ENCODE assay signal across 11 cellular contexts in the genomic region with DNA sequence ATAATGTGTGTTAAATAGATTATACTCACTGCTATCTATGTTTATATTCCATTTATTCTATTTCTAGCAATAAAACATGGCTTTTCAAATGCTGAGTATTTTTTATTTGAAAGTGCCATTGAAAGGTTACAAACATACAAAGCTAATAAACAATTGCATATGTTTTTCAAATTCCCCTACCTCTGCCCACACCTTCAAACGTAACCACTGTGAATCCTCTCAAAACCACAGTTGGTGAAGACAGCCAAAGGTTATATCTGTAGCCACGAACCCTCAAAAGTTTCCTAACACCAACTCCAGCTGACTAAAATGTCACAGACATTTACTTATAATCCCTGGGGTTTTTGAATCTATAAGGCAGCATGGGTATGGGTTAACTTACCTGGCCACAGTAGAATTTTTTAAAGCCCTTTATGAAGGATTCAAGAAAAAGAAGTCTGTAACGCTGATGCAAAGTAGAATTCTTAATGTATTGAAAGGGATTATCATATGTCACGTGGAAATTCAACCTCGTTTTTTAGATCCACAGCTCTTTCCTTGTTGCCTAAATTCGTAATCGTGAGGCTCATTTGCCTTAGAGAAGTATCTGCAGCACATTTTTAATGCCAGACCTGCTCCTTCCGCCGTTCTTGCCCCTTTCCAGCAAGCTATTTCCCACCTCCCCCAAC.
A peak's percentile ranks its signal among the peaks of the same experiment; 100 is the strongest.
DNase-seq lines count a peak whose midpoint lies in the region; ATAC-seq and TF ChIP-seq lines count a peak whose summit lies in the region.
"Had no signal": no experiment of that assay in that cellular context is flagged by ENCODE, and none has a peak within 500 bp of the region (broad histone marks: within the 10 kb centered on the region; RNA-seq: fewer than 3 reads in every experiment).

No MANE protein-coding gene starts in this region.

- H3K9me3 Mint-ChIP-seq in activated CD8-positive, alpha-beta T cell treated with anti-CD3 and anti-CD28 coated beads for 36 hours: no peaks in the 10 kb centered on the region

- H3K27me3 Mint-ChIP-seq in activated CD8-positive, alpha-beta T cell treated with anti-CD3 and anti-CD28 coated beads for 36 hours: peaks cover 1% of the 10 kb centered on the region

- intact Hi-C loops in activated CD8-positive, alpha-beta T cell treated with anti-CD3 and anti-CD28 coated beads for 36 hours (cut with micrococcal nuclease): no loop called here
- intact Hi-C loops in head of caudate nucleus (cut with DNase I): no loop called here

- H3K36me3 Mint-ChIP-seq in activated CD8-positive, alpha-beta T cell treated with anti-CD3 and anti-CD28 coated beads for 36 hours (ENCODE audit: low read depth): no peaks in the 10 kb centered on the region

- H3K4me1 Mint-ChIP-seq in activated CD8-positive, alpha-beta T cell treated with anti-CD3 and anti-CD28 coated beads for 36 hours (ENCODE audit: low read depth): peaks cover 16% of the 10 kb centered on the region

- POLR2A ChIA-PET in activated CD8-positive, alpha-beta T cell treated with anti-CD3 and anti-CD28 coated beads for 36 hours (lab: Charles Lee): no interaction called here

- H3K27ac Mint-ChIP-seq in activated CD8-positive, alpha-beta T cell treated with anti-CD3 and anti-CD28 coated beads for 36 hours: peak overlapping the region; percentile 78

- no peak for TF ChIP-seq CTCF in activated CD8-positive, alpha-beta T cell treated with anti-CD3 and anti-CD28 coated beads for 36 hours (IDR thresholded peaks at IDR 0.05)

- peak; percentile 60 for ATAC-seq in GM19372 (IDR thresholded peaks at IDR 0.05; ENCODE audit: low read depth, unreplicated experiment)
- ATAC-seq in HG03045 (IDR thresholded peaks at IDR 0.05; ENCODE audit: unreplicated experiment): peak; percentile 53
- ATAC-seq in activated CD8-positive, alpha-beta T cell treated with anti-CD3 and anti-CD28 coated beads for 36 hours: peak; percentile 78

- CTCF ChIA-PET in activated CD8-positive, alpha-beta T cell treated with anti-CD3 and anti-CD28 coated beads for 36 hours (lab: Charles Lee): interaction anchor here (0.7 kb wide), 1 partner anchor 14 kb away, joined by 4 read pairs; no protein-coding TSS in a partner anchor

- DNase-seq in GF-D8 (lab: John Stamatoyannopoulos, UW) (peak; percentile 69), head of caudate nucleus (no peak), amygdala (lab: John Stamatoyannopoulos, UW) (no peak), COLO829 (ENCODE audit: low spot score) (no peak)
- peak; percentile 52 for DNase-seq in activated CD8-positive, alpha-beta T cell treated with anti-CD3 and anti-CD28 coated beads for 36 hours
- no peak for DNase-seq in stimulated activated CD4-positive, alpha-beta T cell treated with anti-CD3 and anti-CD28 coated beads, Interleukin-4, amount 100 ng/mL, for 1 hour
- DNase-seq: Calu3; stimulated activated CD4-positive, alpha-beta T cell treated with anti-CD3 and anti-CD28 coated beads, Interleukin-2, amount 100 ng/mL, for 24 hours; T-helper 9 cell had no signal

- H3K4me3 Mint-ChIP-seq in activated CD8-positive, alpha-beta T cell treated with anti-CD3 and anti-CD28 coated beads for 36 hours: peak overlapping the region; percentile 5

Comparison
In these comparisons a context has a peak if more than half of its experiments do, and no peak if none do; other contexts are left out.
1. DNase-seq: peak in GF-D8 (single experiment) and activated CD8-positive, alpha-beta T cell treated with anti-CD3 and anti-CD28 coated beads for 36 hours (single experiment); none in head of caudate nucleus (0 of 42), stimulated activated CD4-positive, alpha-beta T cell treated with anti-CD3 and anti-CD28 coated beads, Interleukin-4, amount 100 ng/mL, for 1 hour (single experiment), amygdala (0 of 56) and COLO829 (single experiment).
2. Peak in every context shown above with its lines, with median percentiles within 50 percentile points of each other: ATAC-seq.